ENCODE assay signal across 23 cellular contexts in genomic region chr6:166713608-166714510, GRCh38.
DNase-seq lines count a peak whose midpoint lies in the region; ATAC-seq and TF ChIP-seq lines count a peak whose summit lies in the region.
"Had no signal": no experiment of that assay in that cellular context is flagged by ENCODE, and none has a peak within 500 bp of the region (broad histone marks: within the 10 kb centered on the region; RNA-seq: fewer than 3 reads in every experiment).

No MANE protein-coding gene starts in this region.

- dilution Hi-C loops in IMR-90 (cut with HindIII; ENCODE audit: low sequenced_read_pairs, unreplicated experiment): no loop called here

- no peak overlapping the region for H3K18ac ChIP-seq in IMR-90 (ENCODE audit: low read depth, low read length)

- DNase-seq in IMR-90: no peak
- peak; percentile 71 to 85 for DNase-seq in dermis microvascular lymphatic vessel endothelial cell (ENCODE audit: low read depth in 2 of 2)
- DNase-seq in left kidney (ENCODE audit: low read depth, low spot score): peak; percentile 45
- DNase-seq in pons (ENCODE audit: low spot score): peak; percentile 58
- DNase-seq in DMS53 treated with DMSO at 0.1 percent for 48 hours (lab: John Stamatoyannopoulos, UW; ENCODE audit: unreplicated experiment): no peak
- DNase-seq in NCI-H526 (lab: John Stamatoyannopoulos, UW): no peak
- DNase-seq: AML-193; Calu3; CD8-positive, alpha-beta memory T cell; DMS153; HFFc6; NCI-H1105 treated with DMSO at 0.1 percent for 48 hours; NCI-H2029 treated with DMSO at 0.1 percent for 48 hours; NCI-H226; NCI-H510A treated with DMSO at 0.1 percent for 48 hours; NCI-H82; Peyer's patch; SJCRH30 had no signal

- no peak overlapping the region for H4K5ac ChIP-seq in IMR-90 (ENCODE audit: low read depth, low read length)

- H2AFZ ChIP-seq in IMR-90 (replicated peaks; ENCODE audit: low read length, poor library complexity): peak overlapping the region; percentile 27

- no peak overlapping the region for H2AK5ac ChIP-seq in IMR-90 (ENCODE audit: low read depth, low read length)

- peaks cover 21% of the 10 kb centered on the region for H3K27me3 ChIP-seq in IMR-90 (ENCODE audit: control insufficient read depth, insufficient read depth, low read length)
- H3K27me3 ChIP-seq: Peyer's patch had no signal

- no peak overlapping the region for H2AK9ac ChIP-seq in IMR-90 (replicated peaks; ENCODE audit: low read depth, low read length, poor library complexity)

- H3K56ac ChIP-seq in IMR-90 (ENCODE audit: extremely low read depth, insufficient read depth, low read length): no peak overlapping the region

- H2BK120ac ChIP-seq in IMR-90 (ENCODE audit: low read depth, low read length): no peak overlapping the region

- H4K8ac ChIP-seq in IMR-90 (ENCODE audit: low read depth in 2 of 2, low read length in 2 of 2): no peak overlapping the region

- H3K4ac ChIP-seq in IMR-90 (ENCODE audit: low read depth, low read length): no peak overlapping the region

- 50% methylated on average over 2 of the region's 16 CpGs; no CpG with 5 or more reads in 1 of the 2 experiments for WGBS in IMR-90 (ENCODE audit: extremely low coverage in 2 of 2, insufficient read length in 1 of 2), 2 experiments

- H4K20me1 ChIP-seq in IMR-90 (ENCODE audit: insufficient read depth, low read length): no peaks in the 10 kb centered on the region

- in situ Hi-C loops in IMR-90 (cut with MboI; ENCODE audit: low sequenced_read_pairs): no loop called here

- no peak overlapping the region for H3K4me2 ChIP-seq in IMR-90 (ENCODE audit: low read depth, low read length)
- H3K4me2 ChIP-seq: KMS-11 had no signal

- H3K9ac ChIP-seq in IMR-90 (ENCODE audit: low read depth, low read length): no peak overlapping the region
- H3K9ac ChIP-seq: KMS-11 had no signal

- no peak overlapping the region for H3K14ac ChIP-seq in IMR-90 (replicated peaks; ENCODE audit: low read depth, low read length)

- no peaks in the 10 kb centered on the region for H3K36me3 ChIP-seq in IMR-90 (ENCODE audit: control insufficient read depth, insufficient read depth, low read length)
- H3K36me3 ChIP-seq: Peyer's patch, SJCRH30 had no signal

- TF ChIP-seq RAD21 in IMR-90 (IDR thresholded peaks at IDR 0.05; ENCODE audit: low read length): no peak

- H4K91ac ChIP-seq in IMR-90 (ENCODE audit: insufficient read depth, low read depth, low read length): no peak overlapping the region

- intact Hi-C loops in IMR-90 (cut with micrococcal nuclease): no loop called here

- no peak for ATAC-seq in IMR-90 (ENCODE audit: low read depth)
- no peak for ATAC-seq in HG02885 (IDR thresholded peaks at IDR 0.05; ENCODE audit: poor library complexity, unreplicated experiment)
- ATAC-seq in HG02870 (IDR thresholded peaks at IDR 0.05; ENCODE audit: unreplicated experiment): no peak

- H3K4me1 ChIP-seq in IMR-90 (ENCODE audit: control insufficient read depth, insufficient read depth, low read length): no peaks in the 10 kb centered on the region
- H3K4me1 ChIP-seq: Peyer's patch, SJCRH30 had no signal

- H2BK15ac ChIP-seq in IMR-90 (ENCODE audit: low read depth, low read length): no peak overlapping the region

- H3K79me1 ChIP-seq in IMR-90 (ENCODE audit: low read depth in 1 of 2, low read length in 2 of 2): no peaks in the 10 kb centered on the region

- no peak overlapping the region for H2BK20ac ChIP-seq in IMR-90 (ENCODE audit: low read depth, low read length)

- BruUV-seq in IMR-90 (replicated peaks; lab: Mats Ljungman, UMichigan): no TSS peak

- CTCF ChIA-PET in IMR-90 (lab: Yijun Ruan, JAX): no interaction called here

- H3K23ac ChIP-seq in IMR-90 (ENCODE audit: low read depth, low read length): no peak overlapping the region

- no peak overlapping the region for H3K27ac ChIP-seq in IMR-90 (ENCODE audit: insufficient read depth, low read length)
- H3K27ac ChIP-seq: C4-2B, HL-60, KMS-11, Peyer's patch, SJCRH30 had no signal

- TF ChIP-seq CTCF in IMR-90 (conservative IDR thresholded peaks at IDR 0.05; ENCODE audit: low read depth, low read length): no peak

- H3K4me3 ChIP-seq in IMR-90 (ENCODE audit: insufficient read depth, low read depth, low read length): no peak overlapping the region
- H3K4me3 ChIP-seq: Peyer's patch, SJCRH30 had no signal

- no peak overlapping the region for H2BK5ac ChIP-seq in IMR-90 (ENCODE audit: low read depth, low read length, poor library complexity, severe bottlenecking)

- H3K9me1 ChIP-seq in IMR-90 (ENCODE audit: insufficient read depth, low read length): no peaks in the 10 kb centered on the region

- no peak for TF ChIP-seq POLR2A in IMR-90 (IDR thresholded peaks at IDR 0.05; ENCODE audit: low read depth, low read length)

- no peaks in the 10 kb centered on the region for H3K9me3 ChIP-seq in IMR-90 (ENCODE audit: control insufficient read depth, insufficient read depth, low read length)
- H3K9me3 ChIP-seq: SJCRH30 had no signal

- POLR2A ChIA-PET in IMR-90 (lab: Charles Lee; ENCODE audit: unreplicated experiment): no interaction called here

TF ChIP-seq in IMR-90, 13 proteins besides CTCF, POLR2A, EP300 and RAD21:
- TF ChIP-seq ELK1 (IDR thresholded peaks at IDR 0.05; ENCODE audit: borderline replicate concordance, low read depth, low read length) (no peak), MAZ (IDR thresholded peaks at IDR 0.05; ENCODE audit: borderline replicate concordance, low read depth, low read length) (no peak), BHLHE40 (IDR thresholded peaks at IDR 0.05; ENCODE audit: low read depth, low read length) (no peak), USF2 (IDR thresholded peaks at IDR 0.05; ENCODE audit: low read depth, low read length) (no peak), RCOR1 (IDR thresholded peaks at IDR 0.05; ENCODE audit: insufficient replicate concordance, low read length) (no peak), CHD1 (IDR thresholded peaks at IDR 0.05; ENCODE audit: low read depth, low read length) (no peak), MXI1 (IDR thresholded peaks at IDR 0.05; ENCODE audit: borderline replicate concordance, low read depth, low read length) (no peak), RFX5 (IDR thresholded peaks at IDR 0.05; ENCODE audit: low read depth, low read length) (no peak), NFE2L2 (IDR thresholded peaks at IDR 0.05; ENCODE audit: low read depth, low read length) (no peak), SMC3 (IDR thresholded peaks at IDR 0.05; ENCODE audit: low read depth, low read length) (no peak), CEBPB (IDR thresholded peaks at IDR 0.05; ENCODE audit: low read depth, low read length) (no peak), FOS (IDR thresholded peaks at IDR 0.05; ENCODE audit: low read depth, low read length) (no peak), MAFK (IDR thresholded peaks at IDR 0.05; ENCODE audit: low read depth, low read length) (no peak)
TF ChIP-seq in IMR-90: peak in this region for 0.

Comparison
In these comparisons a context has a peak if more than half of its experiments do, and no peak if none do; other contexts are left out.
1. DNase-seq: peak in dermis microvascular lymphatic vessel endothelial cell (2 of 2), left kidney (single experiment) and pons (single experiment); none in IMR-90 (single experiment), DMS53 treated with DMSO at 0.1 percent for 48 hours (single experiment) and NCI-H526 (0 of 2).